In genomic region chr4:83548151-83548905, GRCh38 we compare ENCODE assay signal across 8 cellular contexts. TPM values are rescaled to one million over a fixed set of nuclear protein-coding genes. Genes with fewer than 3 reads are reported as not detected.
A peak's percentile ranks its signal among the peaks of the same experiment; 100 is the strongest.
DNase-seq lines count a peak whose midpoint lies in the region; ATAC-seq lines count a peak whose summit lies in the region.

No MANE protein-coding gene starts in this region.

- H3K27me3 ChIP-seq in SJCRH30: no peaks in the 10 kb centered on the region

- peak overlapping the region; percentile 56 for H3K27ac ChIP-seq in SJCRH30

- peaks cover 14% of the 10 kb centered on the region for H3K4me1 ChIP-seq in SJCRH30

- H3K9me3 Mint-ChIP-seq in activated naive CD4-positive, alpha-beta T cell treated with anti-CD3 and anti-CD28 coated beads, Interleukin-2, amount 50 U/mL, for 72 hours: no peaks in the 10 kb centered on the region

- no peaks in the 10 kb centered on the region for H3K36me3 ChIP-seq in SJCRH30

- no peaks in the 10 kb centered on the region for H3K9me3 ChIP-seq in SJCRH30 (replicated peaks)

- DNase-seq in DMS153 (lab: John Stamatoyannopoulos, UW): peak; percentile 94
- DNase-seq in HT-29 (ENCODE audit: low spot score): peak; percentile 92
- peak; percentile 77 to 80 for DNase-seq in SJCRH30
- DNase-seq in activated naive CD4-positive, alpha-beta T cell treated with anti-CD3 and anti-CD28 coated beads, Interleukin-2, amount 50 U/mL, for 72 hours (ENCODE audit: low spot score in 2 of 2): peak; percentile 66 to 70
- DNase-seq in iPS-NIHi11 (ENCODE audit: low spot score): peak; percentile 73
- DNase-seq in stimulated activated CD4-positive, alpha-beta T cell treated with anti-CD3 and anti-CD28 coated beads, TNF-alpha, amount 100 ng/mL, for 4 hours (ENCODE audit: low read depth in 3 of 3): peak; percentile 6 to 44 (median 32)
- DNase-seq in medulla oblongata (ENCODE audit: extremely low spot score): no peak

- no peak overlapping the region for H3K27ac Mint-ChIP-seq in activated naive CD4-positive, alpha-beta T cell treated with anti-CD3 and anti-CD28 coated beads, Interleukin-2, amount 50 U/mL, for 72 hours

- peak; percentile 81 for ATAC-seq in GM21528 (IDR thresholded peaks at IDR 0.05; ENCODE audit: low FRiP score, unreplicated experiment)
- peak; percentile 90 to 99 for ATAC-seq in activated naive CD4-positive, alpha-beta T cell treated with anti-CD3 and anti-CD28 coated beads, Interleukin-2, amount 50 U/mL, for 72 hours

- no peak overlapping the region for H3K4me3 ChIP-seq in SJCRH30

- H3K36me3 Mint-ChIP-seq in activated naive CD4-positive, alpha-beta T cell treated with anti-CD3 and anti-CD28 coated beads, Interleukin-2, amount 50 U/mL, for 72 hours: no peaks in the 10 kb centered on the region

RNA-seq across cellular contexts. Expression of gene GPAT3, which starts 12.4 kb away (rescaled TPM):
- 8.3 and 13.7 TPM in 2 replicates for total RNA-seq in HT-29 (2014; rRNA removed; shearing (Covaris generic))
- 2.4 and 2.6 TPM in 2 replicates for total RNA-seq in SJCRH30 (2014; rRNA removed; shearing (Covaris generic))
- total RNA-seq in activated naive CD4-positive, alpha-beta T cell treated with anti-CD3 and anti-CD28 coated beads, Interleukin-2, amount 50 U/mL, for 72 hours: 1 to 10 TPM in 1 of 2 donors, under 1 TPM in 1; 0.74 to 1.0 TPM
